In genomic region chr11:2901854-2902783, GRCh38 we compare ENCODE assay signal across 8 cellular contexts. TPM values are rescaled to one million over a fixed set of nuclear protein-coding genes. Genes with fewer than 3 reads are reported as not detected.
DNase-seq lines count a peak whose midpoint lies in the region; ATAC-seq and TF ChIP-seq lines count a peak whose summit lies in the region.

No MANE protein-coding gene starts in this region.

- peaks cover 8% of the 10 kb centered on the region for H3K36me3 Mint-ChIP-seq in chondrocyte (ENCODE audit: low read depth)

- peak overlapping the region; percentile 32 for H3K27ac Mint-ChIP-seq in chondrocyte (ENCODE audit: unreplicated experiment)

- peak; percentile 92 for ATAC-seq in GM18873 (IDR thresholded peaks at IDR 0.05; ENCODE audit: low FRiP score, unreplicated experiment)
- peak; percentile 95 for ATAC-seq in HG03108 (IDR thresholded peaks at IDR 0.05; ENCODE audit: unreplicated experiment)
- peak; percentile 66 for ATAC-seq in left colon

- H3K4me3 Mint-ChIP-seq in chondrocyte (ENCODE audit: unreplicated experiment): peak overlapping the region; percentile 67

- DNase-seq in AG08395 (ENCODE audit: low spot score): peak; percentile 98
- DNase-seq in NCI-H345 (lab: John Stamatoyannopoulos, UW): peak; percentile 97
- peak; percentile 94 for DNase-seq in activated CD4-positive, CD25-positive, alpha-beta regulatory T cell treated with anti-CD3 and anti-CD28 coated beads, Interleukin-2, amount 50 U/mL, for 72 hours
- no peak for DNase-seq in chondrocyte (ENCODE audit: low spot score)
- peak; percentile 98 to 99 for DNase-seq in left colon
- peak; percentile 95 for DNase-seq in stimulated activated CD4-positive, alpha-beta T cell treated with anti-CD3 and anti-CD28 coated beads, Interleukin-1b, Interleukin-23, amount 100 ng/mL, for 48 hours

- peaks cover 6% of the 10 kb centered on the region for H3K9me3 Mint-ChIP-seq in chondrocyte (ENCODE audit: low read depth)

- intact Hi-C loops in left colon (cut with DNase I, micrococcal nuclease): no loop called here

- no peak for TF ChIP-seq CTCF in chondrocyte (IDR thresholded peaks at IDR 0.05)

- H3K4me1 Mint-ChIP-seq in chondrocyte (ENCODE audit: low read depth): peaks cover 28% of the 10 kb centered on the region

- H3K27me3 Mint-ChIP-seq in chondrocyte (ENCODE audit: low read depth): no peaks in the 10 kb centered on the region

RNA-seq across cellular contexts. Expression of gene CDKN1C, which starts 16.5 kb away (rescaled TPM):
- total RNA-seq in chondrocyte (5.4 to 15.7 TPM (median 14.6 TPM) in 3 replicates), left colon (10 to 100 TPM in 1 of 2 donors, 1 to 10 TPM in 1; 5.8 to 10.6 TPM)

RNA-seq across cellular contexts. Expression of gene PHLDA2, which starts 27.1 kb away (rescaled TPM):
- total RNA-seq in chondrocyte (63.9 to 69.0 TPM (median 64.4 TPM) in 3 replicates), left colon (10 to 100 TPM; 29.9 to 36.7 TPM)
